8 cellular contexts compared by ENCODE assay signal in the genomic region with DNA sequence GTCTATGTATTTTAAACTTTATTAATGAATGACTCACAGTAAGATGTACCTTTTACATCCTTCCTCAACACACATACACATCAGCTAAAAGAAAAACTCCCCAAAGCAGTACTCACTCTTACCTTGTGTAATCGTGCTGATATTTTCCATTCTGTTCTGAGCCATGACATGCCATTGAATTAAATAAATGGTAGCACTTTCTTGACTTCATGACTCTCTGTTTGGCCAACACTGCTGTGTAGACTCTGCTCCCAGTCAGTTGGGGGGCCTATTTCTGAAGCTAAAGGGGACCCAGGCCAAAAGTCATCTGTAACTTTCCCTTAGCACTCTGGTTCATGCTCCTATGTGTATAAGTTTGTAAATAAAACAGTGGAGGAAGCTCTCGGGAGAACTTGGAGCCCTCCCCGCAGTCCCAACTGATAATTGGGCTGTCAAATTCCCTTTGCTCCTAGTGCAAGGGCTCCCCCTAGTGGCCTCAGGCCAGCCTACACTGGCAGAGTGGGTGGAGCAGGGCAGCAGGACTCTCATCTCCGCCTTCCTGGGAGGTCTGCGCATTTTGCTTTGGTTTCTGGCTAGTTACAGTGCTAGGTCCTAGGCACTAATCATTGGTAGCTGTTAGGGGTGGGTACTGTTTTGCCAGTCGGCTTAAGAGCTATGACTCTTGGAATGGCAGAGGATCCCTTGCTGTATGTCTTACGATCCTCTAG. TPM values are rescaled to one million over a fixed set of nuclear protein-coding genes. Genes with fewer than 3 reads are reported as not detected.
DNase-seq lines count a peak whose midpoint lies in the region; ATAC-seq and TF ChIP-seq lines count a peak whose summit lies in the region.

No MANE protein-coding gene starts in this region.

- H3K9me3 ChIP-seq in GM23248 (ENCODE audit: low read depth) (no peaks in the 10 kb centered on the region), RWPE2 (ENCODE audit: severe bottlenecking) (no peaks in the 10 kb centered on the region), gastroesophageal sphincter (no peaks in the 10 kb centered on the region), ovary (no peaks in the 10 kb centered on the region), upper lobe of right lung (no peaks in the 10 kb centered on the region)

- WGBS in GM23248 (ENCODE audit: low coverage in 1 of 2, low lambda C conversion rate in 2 of 2, missing lambda C conversion rate in 2 of 2), 2 experiments = 8 to 13% methylated on average over 7 of the region's 7 CpGs
- 17 to 25% methylated on average over 2 to 5 of the region's 7 CpGs for WGBS in gastroesophageal sphincter (ENCODE audit: low coverage in 1 of 2), 2 donors
- 20 to 24% (median 22%) methylated on average over 7 of the region's 7 CpGs for WGBS in ovary, 3 donors

- peaks cover 3% of the 10 kb centered on the region; the same call in 1 of the 2 replicates for H3K4me1 ChIP-seq in GM23248 (ENCODE audit: insufficient read depth)
- H3K4me1 ChIP-seq in RWPE2 (ENCODE audit: insufficient read depth, poor library complexity, severe bottlenecking) = no peaks in the 10 kb centered on the region
- peaks cover 0 to 8% (median 4%) of the 10 kb centered on the region in 3 donors for H3K4me1 ChIP-seq in gastroesophageal sphincter
- H3K4me1 ChIP-seq in ovary (ENCODE audit: insufficient read depth) = no peaks in the 10 kb centered on the region
- no peaks in the 10 kb centered on the region for H3K4me1 ChIP-seq in upper lobe of right lung

- H3K79me2 ChIP-seq in GM23248 (ENCODE audit: insufficient read depth) = no peaks in the 10 kb centered on the region

- TF ChIP-seq CTCF in RWPE2 (IDR thresholded peaks at IDR 0.05; ENCODE audit: poor library complexity, severe bottlenecking) = peak; percentile 94
- TF ChIP-seq CTCF in gastroesophageal sphincter (IDR thresholded peaks at IDR 0.05) = peak; percentile 66 to 94 (median 82)
- peak in 1 of 3 donors; percentile 34 for TF ChIP-seq CTCF in ovary (IDR thresholded peaks at IDR 0.05)
- TF ChIP-seq CTCF in upper lobe of right lung (IDR thresholded peaks at IDR 0.05) = peak; percentile 89

- peak; percentile 86 for ATAC-seq in RWPE2 (ENCODE audit: low read depth)
- peak; percentile 59 for ATAC-seq in gastroesophageal sphincter
- ATAC-seq in upper lobe of right lung = peak; percentile 89

- H3K9me2 ChIP-seq in GM23248 (ENCODE audit: insufficient read depth) = no peaks in the 10 kb centered on the region

- H3K27me3 ChIP-seq in GM23248 (replicated peaks; ENCODE audit: insufficient read depth) = no peaks in the 10 kb centered on the region
- H3K27me3 ChIP-seq in RWPE2 (ENCODE audit: insufficient read depth, poor library complexity, severe bottlenecking) = no peaks in the 10 kb centered on the region
- no peaks in the 10 kb centered on the region for H3K27me3 ChIP-seq in gastroesophageal sphincter
- H3K27me3 ChIP-seq in ovary = no peaks in the 10 kb centered on the region
- peaks cover 4% of the 10 kb centered on the region for H3K27me3 ChIP-seq in upper lobe of right lung

- no peaks in the 10 kb centered on the region for H4K20me1 ChIP-seq in GM23248 (ENCODE audit: insufficient read depth)

- in situ Hi-C loops in GM23248 (cut with MboI) = loop anchor here (25.0 kb wide), 1 partner anchor 1534 kb away; no protein-coding TSS in a partner anchor

- H3K4me2 ChIP-seq in GM23248 (ENCODE audit: unreplicated experiment) = no peak overlapping the region

- DNase-seq in ELF-1 (ENCODE audit: low read depth, low spot score) (peak; percentile 93), GM23248 (peak; percentile 86), KG1 (lab: John Stamatoyannopoulos, UW) (peak; percentile 6), RWPE2 (ENCODE audit: low spot score) (peak; percentile 75), ovary (peak; percentile 22 to 77 (median 40)), upper lobe of right lung (peak; percentile 88)
- peak; percentile 84 for DNase-seq in activated effector memory CD4-positive, alpha-beta T cell treated with anti-CD3 and anti-CD28 coated beads, Interleukin-2, amount 50 U/mL, for 16 hours

- H2AFZ ChIP-seq in GM23248 = 0 out of 2 replicates have a peak overlapping the region, but pooled peaks have one; percentile 39

- H3K4me3 ChIP-seq in GM23248 (no peak overlapping the region), RWPE2 (ENCODE audit: severe bottlenecking) (no peak overlapping the region), gastroesophageal sphincter (no peak overlapping the region), ovary (no peak overlapping the region), upper lobe of right lung (no peak overlapping the region)

- intact Hi-C loops in ovary (cut with DNase I) = no loop called here
- intact Hi-C loops in upper lobe of right lung (cut with DNase I) = no loop called here

- no peaks in the 10 kb centered on the region for H3F3A ChIP-seq in GM23248 (ENCODE audit: insufficient read depth)

- no peaks in the 10 kb centered on the region for H3K36me3 ChIP-seq in GM23248 (ENCODE audit: low read depth)
- no peaks in the 10 kb centered on the region for H3K36me3 ChIP-seq in RWPE2 (ENCODE audit: low read depth)
- H3K36me3 ChIP-seq in gastroesophageal sphincter = no peaks in the 10 kb centered on the region
- no peaks in the 10 kb centered on the region for H3K36me3 ChIP-seq in ovary
- H3K36me3 ChIP-seq in upper lobe of right lung = no peaks in the 10 kb centered on the region

- H3K27ac ChIP-seq in GM23248 = no peak overlapping the region
- no peak overlapping the region for H3K27ac ChIP-seq in RWPE2 (ENCODE audit: poor library complexity, severe bottlenecking)
- H3K27ac ChIP-seq in gastroesophageal sphincter = no peak overlapping the region
- no peak overlapping the region for H3K27ac ChIP-seq in ovary
- H3K27ac ChIP-seq in upper lobe of right lung = no peak overlapping the region

- H3K9ac ChIP-seq in GM23248 = no peak overlapping the region; the same call in 1 of the 2 replicates

- no peak for TF ChIP-seq EP300 in gastroesophageal sphincter (IDR thresholded peaks at IDR 0.05)
- TF ChIP-seq EP300 in ovary (IDR thresholded peaks at IDR 0.05) = no peak

- TF ChIP-seq POLR2A in gastroesophageal sphincter (IDR thresholded peaks at IDR 0.05) (no peak), ovary (IDR thresholded peaks at IDR 0.05) (no peak)

RNA-seq across cellular contexts. Expression of a gene that starts 1.7 kb away (rescaled TPM):
- total RNA-seq in GM23248 (2014; rRNA removed; shearing (Covaris generic)) = not detected in 2 replicates
- polyA plus RNA-seq in GM23248 (2016; fragmentation: Nextera tagmentation; extraction: Ambion mirVana) = not detected in 2 replicates
- under 1 TPM in 1 of 4 donors, not detected in 3; 0.64 TPM for total RNA-seq in gastroesophageal sphincter
- total RNA-seq in ovary = 10 to 100 TPM in 1 of 7 donors, 1 to 10 TPM in 4, not detected in 2; 1.2 to 81.5 (median 2.1) TPM
- polyA plus RNA-seq in ovary = under 1 TPM; 0.06 to 0.18 TPM
- total RNA-seq in upper lobe of right lung = 1.7 TPM

RNA-seq across cellular contexts. Expression of a gene that starts 33.7 kb away (rescaled TPM):
- not detected in 2 replicates for total RNA-seq in GM23248 (2014; rRNA removed; shearing (Covaris generic))
- polyA plus RNA-seq in GM23248 (2016; fragmentation: Nextera tagmentation; extraction: Ambion mirVana) = not detected in 2 replicates
- total RNA-seq in gastroesophageal sphincter = not detected
- total RNA-seq in ovary = under 1 TPM in 1 of 7 donors, not detected in 6; 0.08 TPM
- not detected for polyA plus RNA-seq in ovary
- total RNA-seq in upper lobe of right lung = not detected

Comparison
In these comparisons a context has a peak if more than half of its experiments do, and no peak if none do; other contexts are left out.
1. DNase-seq: peak in every context shown above with its lines; median percentile 93 in ELF-1; 88 in upper lobe of right lung; 86 in GM23248; 84 in activated effector memory CD4-positive, alpha-beta T cell treated with anti-CD3 and anti-CD28 coated beads, Interleukin-2, amount 50 U/mL, for 16 hours; 75 in RWPE2; 40 in ovary; 6 in KG1.